21 cellular contexts compared by ENCODE assay signal in genomic region chr1:35915693-35916092, GRCh38. TPM values are rescaled to one million over a fixed set of nuclear protein-coding genes. Genes with fewer than 3 reads are reported as not detected.
DNase-seq lines count a peak whose midpoint lies in the region; ATAC-seq and TF ChIP-seq lines count a peak whose summit lies in the region.
"Had no signal": no experiment of that assay in that cellular context is flagged by ENCODE, and none has a peak within 500 bp of the region (broad histone marks: within the 10 kb centered on the region; RNA-seq: fewer than 3 reads in every experiment).

No MANE protein-coding gene starts in this region.

- DNase-seq in cardiac muscle cell (ENCODE audit: low read depth in 1 of 2, low spot score in 1 of 2): peak; percentile 19 to 61
- no peak for DNase-seq in heart right ventricle
- peak; percentile 60 for DNase-seq in NCI-H2227 treated with DMSO at 0.1 percent for 48 hours (lab: John Stamatoyannopoulos, UW)
- peak; percentile 37 for DNase-seq in epithelial cell of esophagus (ENCODE audit: low read depth)
- no peak for DNase-seq in NCI-H510A (lab: John Stamatoyannopoulos, UW)
- DNase-seq in activated CD4-positive, alpha-beta T cell treated with anti-CD3 and anti-CD28 coated beads for 36 hours: no peak
- no peak for DNase-seq in activated effector memory CD4-positive, alpha-beta T cell treated with Interleukin-2 at 50 U/mL for 16 hours
- DNase-seq: CD8-positive, alpha-beta T cell; GDM1; GM23248; Karpas-422; MM.1S; NCI-H1092 treated with DMSO at 0.1 percent for 48 hours; NCI-H187; NCI-H2171 treated with DMSO at 0.1 percent for 48 hours; NCI-H510A treated with DMSO at 0.1 percent for 48 hours; SHP77 had no signal

- WGBS in heart right ventricle, 2 donors: 39 to 62% methylated on average over 2 of the region's 2 CpGs

- H3K27me3 Mint-ChIP-seq in activated CD4-positive, alpha-beta T cell treated with anti-CD3 and anti-CD28 coated beads for 36 hours: no peaks in the 10 kb centered on the region

- intact Hi-C loops in heart right ventricle (cut with DNase I): no loop called here
- intact Hi-C loops in activated CD4-positive, alpha-beta T cell treated with anti-CD3 and anti-CD28 coated beads for 36 hours (cut with DNase I, micrococcal nuclease): no loop called here

- CTCF ChIA-PET in activated CD4-positive, alpha-beta T cell treated with anti-CD3 and anti-CD28 coated beads for 36 hours (lab: Charles Lee): no interaction called here

- H3K27ac ChIP-seq in cardiac muscle cell (no peak overlapping the region), heart right ventricle (no peak overlapping the region)
- H3K27ac ChIP-seq: GM23248 had no signal

- H3K36me3 ChIP-seq in cardiac muscle cell: peaks cover 57% of the 10 kb centered on the region
- peaks cover 0 to 100% (median 72%) of the 10 kb centered on the region in 9 donors for H3K36me3 ChIP-seq in heart right ventricle

- TF ChIP-seq CTCF in cardiac muscle cell (IDR thresholded peaks at IDR 0.05; ENCODE audit: low read depth, low read length) (no peak), heart right ventricle (IDR thresholded peaks at IDR 0.05) (no peak), epithelial cell of esophagus (IDR thresholded peaks at IDR 0.05; ENCODE audit: insufficient read depth, low read depth, low read length, missing control alignments) (no peak)

- no peaks in the 10 kb centered on the region for H3K9me3 Mint-ChIP-seq in activated CD4-positive, alpha-beta T cell treated with anti-CD3 and anti-CD28 coated beads for 36 hours (ENCODE audit: low read depth)
- H3K9me3 Mint-ChIP-seq: CD8-positive, alpha-beta T cell had no signal

- peaks cover 44% of the 10 kb centered on the region for H3K36me3 Mint-ChIP-seq in activated CD4-positive, alpha-beta T cell treated with anti-CD3 and anti-CD28 coated beads for 36 hours (ENCODE audit: low read depth)

- H3K4me3 ChIP-seq in cardiac muscle cell (no peak overlapping the region), heart right ventricle (no peak overlapping the region), epithelial cell of esophagus (ENCODE audit: low read length) (no peak overlapping the region)
- H3K4me3 ChIP-seq: GM12878, GM23248 had no signal

- H3K27ac Mint-ChIP-seq in activated CD4-positive, alpha-beta T cell treated with anti-CD3 and anti-CD28 coated beads for 36 hours: no peak overlapping the region
- H3K27ac Mint-ChIP-seq: CD8-positive, alpha-beta T cell had no signal

- no peak for ATAC-seq in heart right ventricle
- no peak for ATAC-seq in activated CD4-positive, alpha-beta T cell treated with anti-CD3 and anti-CD28 coated beads for 36 hours
- no peak for ATAC-seq in HG03039 (IDR thresholded peaks at IDR 0.05; ENCODE audit: unreplicated experiment)
- ATAC-seq: CD8-positive, alpha-beta T cell; GM12878; HCT116; HepG2 had no signal

- peaks cover 5% of the 10 kb centered on the region for H3K4me1 ChIP-seq in cardiac muscle cell (ENCODE audit: low read depth)
- H3K4me1 ChIP-seq in heart right ventricle: no peaks in the 10 kb centered on the region

- H3K9me3 ChIP-seq in cardiac muscle cell (ENCODE audit: low read depth) (no peaks in the 10 kb centered on the region), heart right ventricle (no peaks in the 10 kb centered on the region)

- no peaks in the 10 kb centered on the region for H3K27me3 ChIP-seq in cardiac muscle cell
- H3K27me3 ChIP-seq in heart right ventricle: no peaks in the 10 kb centered on the region

- H3K4me3 Mint-ChIP-seq in activated CD4-positive, alpha-beta T cell treated with anti-CD3 and anti-CD28 coated beads for 36 hours: no peak overlapping the region
- H3K4me3 Mint-ChIP-seq: CD8-positive, alpha-beta T cell had no signal

- H3K4me1 Mint-ChIP-seq in activated CD4-positive, alpha-beta T cell treated with anti-CD3 and anti-CD28 coated beads for 36 hours: no peaks in the 10 kb centered on the region

- POLR2A ChIA-PET in activated CD4-positive, alpha-beta T cell treated with anti-CD3 and anti-CD28 coated beads for 36 hours (lab: Charles Lee): no interaction called here

RNA-seq across cellular contexts. Expression of gene AGO3, which starts 15.2 kb away (rescaled TPM):
- total RNA-seq in cardiac muscle cell: 17.2 and 30.3 TPM in 2 replicates
- 10.7 and 20.8 TPM in 2 replicates for polyA plus RNA-seq in cardiac muscle cell
- total RNA-seq in heart right ventricle: 10 to 100 TPM; 12.3 to 20.7 (median 15.1) TPM
- 1 to 10 TPM; 2.2 to 3.4 TPM for polyA plus RNA-seq in heart right ventricle
- total RNA-seq in activated CD4-positive, alpha-beta T cell treated with anti-CD3 and anti-CD28 coated beads for 36 hours: 10 to 100 TPM; 23.3 to 33.8 TPM

RNA-seq across cellular contexts. Expression of gene AGO1, which starts 32.7 kb away (rescaled TPM):
- total RNA-seq in cardiac muscle cell (18.9 and 19.1 TPM in 2 replicates), heart right ventricle (10 to 100 TPM; 19.5 to 26.5 (median 22.5) TPM)
- polyA plus RNA-seq in cardiac muscle cell (9.6 and 10.1 TPM in 2 replicates), heart right ventricle (1 to 10 TPM; 1.9 to 3.1 TPM)
- total RNA-seq in activated CD4-positive, alpha-beta T cell treated with anti-CD3 and anti-CD28 coated beads for 36 hours: 10 to 100 TPM; 31.5 to 34.6 TPM

Comparison
In these comparisons a context has a peak if more than half of its experiments do, and no peak if none do; other contexts are left out.
1. DNase-seq: peak in cardiac muscle cell (2 of 2), NCI-H2227 treated with DMSO at 0.1 percent for 48 hours (single experiment) and epithelial cell of esophagus (single experiment); none in heart right ventricle (0 of 2), NCI-H510A (single experiment), activated CD4-positive, alpha-beta T cell treated with anti-CD3 and anti-CD28 coated beads for 36 hours (single experiment) and activated effector memory CD4-positive, alpha-beta T cell treated with Interleukin-2 at 50 U/mL for 16 hours (single experiment).